ENCODE assay signal across 17 cellular contexts in genomic region chr17:80939151-80940145, GRCh38. TPM values are rescaled to one million over a fixed set of nuclear protein-coding genes. Genes with fewer than 3 reads are reported as not detected.
DNase-seq lines count a peak whose midpoint lies in the region; ATAC-seq and TF ChIP-seq lines count a peak whose summit lies in the region.
"Had no signal": no experiment of that assay in that cellular context is flagged by ENCODE, and none has a peak within 500 bp of the region (broad histone marks: within the 10 kb centered on the region; RNA-seq: fewer than 3 reads in every experiment).

No MANE protein-coding gene starts in this region.

- CTCF ChIA-PET in CD8-positive, alpha-beta memory T cell (lab: Charles Lee): interaction anchor here (1.0 to 1.4 kb wide), 2 partner anchors 9 to 512 kb away, joined by 3 to 4 read pairs; no protein-coding TSS in a partner anchor

- POLR2A ChIA-PET in CD8-positive, alpha-beta memory T cell (lab: Charles Lee): no interaction called here

- H3K9me3 Mint-ChIP-seq in CD14-positive monocyte: no peaks in the 10 kb centered on the region
- H3K9me3 Mint-ChIP-seq in CD8-positive, alpha-beta memory T cell: no peaks in the 10 kb centered on the region
- no peaks in the 10 kb centered on the region for H3K9me3 Mint-ChIP-seq in activated T-helper 17 cell treated with anti-CD3 and anti-CD28 coated beads, Interleukin-2, amount 50 U/mL, for 72 hours
- no peaks in the 10 kb centered on the region for H3K9me3 Mint-ChIP-seq in neural crest cell
- H3K9me3 Mint-ChIP-seq: GM23338 had no signal

- no peak for ATAC-seq in activated T-helper 17 cell treated with anti-CD3 and anti-CD28 coated beads, Interleukin-2, amount 50 U/mL, for 72 hours (replicated peaks)
- ATAC-seq: gastroesophageal sphincter, GM23338, left lobe of liver, mucosa of descending colon had no signal

- peak; percentile 28 for DNase-seq in CD14-positive monocyte (ENCODE audit: low spot score)
- DNase-seq in CD8-positive, alpha-beta memory T cell: no peak
- DNase-seq in neural crest cell (ENCODE audit: low read depth, low spot score): no peak
- DNase-seq in NCI-H2196 treated with DMSO at 0.1 percent for 48 hours (lab: John Stamatoyannopoulos, UW; ENCODE audit: unreplicated experiment): no peak
- DNase-seq in stomach: no peak
- DNase-seq in NOMO-1 treated with DMSO at 0.1 percent for 48 hours (lab: John Stamatoyannopoulos, UW; ENCODE audit: unreplicated experiment): no peak
- DNase-seq: cortex of kidney, DMS 273 treated with DMSO at 0.1 percent for 48 hours, NCI-H2107, NCI-H526 treated with DMSO at 0.1 percent for 48 hours, Peyer's patch had no signal

- H3K27me3 ChIP-seq in CD8-positive, alpha-beta memory T cell (ENCODE audit: insufficient read depth, low read length, poor library complexity, severe bottlenecking): no peaks in the 10 kb centered on the region
- no peaks in the 10 kb centered on the region for H3K27me3 ChIP-seq in stomach
- H3K27me3 ChIP-seq: gastroesophageal sphincter, Peyer's patch, tibial nerve had no signal

- peaks cover 0 to 6% (median 5%) of the 10 kb centered on the region in 3 donors for H3K27me3 Mint-ChIP-seq in CD14-positive monocyte (ENCODE audit: low read depth in 3 of 3)
- H3K27me3 Mint-ChIP-seq in CD8-positive, alpha-beta memory T cell: peaks cover 0 to 2% of the 10 kb centered on the region in 2 donors
- H3K27me3 Mint-ChIP-seq in activated T-helper 17 cell treated with anti-CD3 and anti-CD28 coated beads, Interleukin-2, amount 50 U/mL, for 72 hours: no peaks in the 10 kb centered on the region
- H3K27me3 Mint-ChIP-seq in neural crest cell (ENCODE audit: low read depth): peaks cover 19% of the 10 kb centered on the region

- H3K4me1 ChIP-seq in CD8-positive, alpha-beta memory T cell (ENCODE audit: insufficient read depth, low read length): peaks cover 19% of the 10 kb centered on the region
- H3K4me1 ChIP-seq in stomach: peaks cover 18 to 40% (median 24%) of the 10 kb centered on the region in 4 donors

- no peaks in the 10 kb centered on the region for H3K9me3 ChIP-seq in CD8-positive, alpha-beta memory T cell (ENCODE audit: low read length)
- no peaks in the 10 kb centered on the region for H3K9me3 ChIP-seq in stomach
- H3K9me3 ChIP-seq: gastroesophageal sphincter, mucosa of descending colon, Peyer's patch, tibial nerve had no signal

- peak overlapping the region in 1 of 7 donors; percentile 40 for H3K27ac Mint-ChIP-seq in CD14-positive monocyte
- peak overlapping the region; percentile 21 to 91 (median 56) for H3K27ac Mint-ChIP-seq in CD8-positive, alpha-beta memory T cell
- H3K27ac Mint-ChIP-seq in activated T-helper 17 cell treated with anti-CD3 and anti-CD28 coated beads, Interleukin-2, amount 50 U/mL, for 72 hours: peak overlapping the region; percentile 86
- H3K27ac Mint-ChIP-seq in neural crest cell (ENCODE audit: unreplicated experiment): no peak overlapping the region
- H3K27ac Mint-ChIP-seq: GM23338 had no signal

- no peak for TF ChIP-seq POLR2A in stomach (IDR thresholded peaks at IDR 0.05)

- peaks cover 27% of the 10 kb centered on the region for H3K4me1 Mint-ChIP-seq in CD14-positive monocyte
- H3K4me1 Mint-ChIP-seq in CD8-positive, alpha-beta memory T cell: peaks cover 28 to 37% (median 35%) of the 10 kb centered on the region in 3 donors
- H3K4me1 Mint-ChIP-seq in activated T-helper 17 cell treated with anti-CD3 and anti-CD28 coated beads, Interleukin-2, amount 50 U/mL, for 72 hours: peaks cover 43% of the 10 kb centered on the region
- H3K4me1 Mint-ChIP-seq in neural crest cell: peaks cover 28% of the 10 kb centered on the region

- no peak overlapping the region for H3K4me3 ChIP-seq in CD8-positive, alpha-beta memory T cell (ENCODE audit: low read length)
- no peak overlapping the region for H3K4me3 ChIP-seq in stomach
- H3K4me3 ChIP-seq: gastroesophageal sphincter, GM23338, mucosa of descending colon, Peyer's patch, tibial nerve had no signal

- H3K27ac ChIP-seq in CD8-positive, alpha-beta memory T cell (ENCODE audit: low read depth, low read length): no peak overlapping the region
- no peak overlapping the region for H3K27ac ChIP-seq in stomach
- H3K27ac ChIP-seq: Peyer's patch had no signal

- intact Hi-C loops in CD14-positive monocyte (cut with micrococcal nuclease) (no loop called here), stomach (cut with DNase I; ENCODE audit: low total_unique reads) (no loop called here)

- H3K36me3 ChIP-seq in CD8-positive, alpha-beta memory T cell (ENCODE audit: insufficient read depth, low read length): peaks cover 4% of the 10 kb centered on the region
- peaks cover 0 to 41% (median 30%) of the 10 kb centered on the region in 4 donors for H3K36me3 ChIP-seq in stomach
- H3K36me3 ChIP-seq: Peyer's patch had no signal

- no peak for TF ChIP-seq EP300 in stomach (IDR thresholded peaks at IDR 0.05)

- TF ChIP-seq CTCF in CD14-positive monocyte (IDR thresholded peaks at IDR 0.05) (no peak), neural crest cell (conservative IDR thresholded peaks at IDR 0.05) (no peak), stomach (IDR thresholded peaks at IDR 0.05) (no peak)

- H3K36me3 Mint-ChIP-seq in CD14-positive monocyte: peaks cover 17 to 26% of the 10 kb centered on the region in 2 donors
- peaks cover 0 to 36% (median 7%) of the 10 kb centered on the region in 3 donors for H3K36me3 Mint-ChIP-seq in CD8-positive, alpha-beta memory T cell
- H3K36me3 Mint-ChIP-seq in activated T-helper 17 cell treated with anti-CD3 and anti-CD28 coated beads, Interleukin-2, amount 50 U/mL, for 72 hours (ENCODE audit: low read depth): peaks cover 92% of the 10 kb centered on the region
- H3K36me3 Mint-ChIP-seq in neural crest cell (ENCODE audit: low read depth): peaks cover 2% of the 10 kb centered on the region

- 94 to 95% (median 94%) methylated on average over 27 of the region's 27 CpGs for WGBS in stomach, 5 donors

- H3K4me3 Mint-ChIP-seq in CD14-positive monocyte (no peak overlapping the region), neural crest cell (peak overlapping the region; percentile 6)
- peak overlapping the region in 4 of 7 donors; percentile 48 to 72 (median 66) for H3K4me3 Mint-ChIP-seq in CD8-positive, alpha-beta memory T cell
- H3K4me3 Mint-ChIP-seq in activated T-helper 17 cell treated with anti-CD3 and anti-CD28 coated beads, Interleukin-2, amount 50 U/mL, for 72 hours: peak overlapping the region; percentile 62
- H3K4me3 Mint-ChIP-seq: GM23338 had no signal

RNA-seq across cellular contexts. Expression of gene CHMP6, which starts 52.2 kb away (rescaled TPM):
- polyA plus RNA-seq in CD14-positive monocyte: 10 to 100 TPM; 44.1 to 44.8 TPM
- 10 to 100 TPM; 31.2 to 32.7 TPM for total RNA-seq in CD8-positive, alpha-beta memory T cell
- 45.1 TPM for polyA plus RNA-seq in CD8-positive, alpha-beta memory T cell
- 10 to 100 TPM; 17.2 to 19.8 TPM for total RNA-seq in activated T-helper 17 cell treated with anti-CD3 and anti-CD28 coated beads, Interleukin-2, amount 50 U/mL, for 72 hours
- total RNA-seq in neural crest cell: 32.7 and 33.2 TPM in 2 replicates
- total RNA-seq in stomach: 100 to 1,000 TPM in 1 of 5 donors, 10 to 100 TPM in 3, 1 to 10 TPM in 1; 5.4 to 117 (median 12.9) TPM
- 10 to 100 TPM; 23.6 to 30.5 (median 25.4) TPM for polyA plus RNA-seq in stomach

Comparison
In these comparisons a context has a peak if more than half of its experiments do, and no peak if none do; other contexts are left out.
1. H3K4me3 Mint-ChIP-seq: peak in CD8-positive, alpha-beta memory T cell (4 of 7), activated T-helper 17 cell treated with anti-CD3 and anti-CD28 coated beads, Interleukin-2, amount 50 U/mL, for 72 hours (single experiment) and neural crest cell (single experiment); none in CD14-positive monocyte (0 of 2).